Comparison of ENCODE assay signal across 19 cellular contexts in genomic region chr12:108078428-108078827, GRCh38. TPM values are rescaled to one million over a fixed set of nuclear protein-coding genes. Genes with fewer than 3 reads are reported as not detected.
DNase-seq lines count a peak whose midpoint lies in the region; ATAC-seq, FAIRE-seq and TF ChIP-seq lines count a peak whose summit lies in the region.
"Had no signal": no experiment of that assay in that cellular context is flagged by ENCODE, and none has a peak within 500 bp of the region (broad histone marks: within the 10 kb centered on the region; RNA-seq: fewer than 3 reads in every experiment).

No MANE protein-coding gene starts in this region.

- no peak overlapping the region for H3K56ac ChIP-seq in H1 (replicated peaks; ENCODE audit: insufficient read length, low read depth, low read length)

- H3K36me3 ChIP-seq in SK-N-SH (replicated peaks in 1 of 2; ENCODE audit: control insufficient read depth in 1 of 2, insufficient read depth in 2 of 2, low read length in 1 of 2): no peaks in the 10 kb centered on the region
- no peaks in the 10 kb centered on the region for H3K36me3 ChIP-seq in OCI-LY3 (replicated peaks; ENCODE audit: low read depth, low read length)
- no peaks in the 10 kb centered on the region for H3K36me3 ChIP-seq in H1 (ENCODE audit: control insufficient read depth in 2 of 4, insufficient read depth in 4 of 4, low read length in 3 of 4)
- H3K36me3 ChIP-seq in sigmoid colon: no peaks in the 10 kb centered on the region
- H3K36me3 ChIP-seq: BLaER1 had no signal

- no peaks in the 10 kb centered on the region for H3F3A ChIP-seq in SK-N-SH (replicated peaks; ENCODE audit: insufficient read depth)

- DNase-seq in SK-N-SH (no peak), H1 (ENCODE audit: low read depth in 1 of 2, low spot score in 2 of 2) (no peak), urothelium cell line (ENCODE audit: low spot score) (no peak), sigmoid colon (no peak)
- no peak for DNase-seq in activated CD8-positive, alpha-beta memory T cell treated with anti-CD3 and anti-CD28 coated beads, Interleukin-2, amount 50 U/mL, for 48 hours
- DNase-seq: Caco-2; CD8-positive, alpha-beta memory T cell; DND-41; GDM1; GOT3; HCEC 1CT; IMR-90 had no signal

- TF ChIP-seq RAD21 in SK-N-SH (IDR thresholded peaks at IDR 0.05; ENCODE audit: low read length) (peak; percentile 21; the same call in 1 of the 2 replicates), H1 (IDR thresholded peaks at IDR 0.05 in 1 of 2, conservative IDR thresholded peaks at IDR 0.05 in 1 of 2; ENCODE audit: low read depth in 2 of 2, low read length in 2 of 2) (peak; percentile 38 to 39)

- H3K4ac ChIP-seq in H1 (replicated peaks; ENCODE audit: insufficient read length, low read depth, low read length): no peak overlapping the region

- H3K27ac ChIP-seq in SK-N-SH (ENCODE audit: low read depth in 2 of 2, low read length in 1 of 2): no peak overlapping the region
- no peak overlapping the region for H3K27ac ChIP-seq in OCI-LY3 (ENCODE audit: low read length)
- H3K27ac ChIP-seq in H1 (ENCODE audit: low read depth, low read length): no peak overlapping the region
- no peak overlapping the region for H3K27ac ChIP-seq in sigmoid colon
- H3K27ac ChIP-seq: 22Rv1, BLaER1 had no signal

- no peak overlapping the region for H3K9ac ChIP-seq in SK-N-SH
- no peak overlapping the region for H3K9ac ChIP-seq in OCI-LY3 (ENCODE audit: low read length)
- H3K9ac ChIP-seq in H1 (replicated peaks in 1 of 4; ENCODE audit: extremely low read depth in 1 of 4, low read depth in 3 of 4, low read length in 3 of 4): no peak overlapping the region
- H3K9ac ChIP-seq: BLaER1 had no signal

- H4K8ac ChIP-seq in H1 (ENCODE audit: extremely low read depth, insufficient read depth, low read length): no peak overlapping the region

- intact Hi-C loops in sigmoid colon (cut with DNase I): no loop called here

- H3K9me3 ChIP-seq in SK-N-SH (no peaks in the 10 kb centered on the region), OCI-LY3 (ENCODE audit: insufficient read depth, low read length) (no peaks in the 10 kb centered on the region), H1 (ENCODE audit: insufficient read depth in 2 of 2, low read depth in 1 of 2, low read length in 1 of 2) (no peaks in the 10 kb centered on the region), sigmoid colon (no peaks in the 10 kb centered on the region)
- H3K9me3 ChIP-seq: BLaER1, Caco-2 had no signal

- no peaks in the 10 kb centered on the region; the same call in 1 of the 2 replicates for H3K23me2 ChIP-seq in H1 (ENCODE audit: low read depth, low read length)

- H3K18ac ChIP-seq in H1 (ENCODE audit: extremely low read depth, low read length): no peak overlapping the region

- H4K91ac ChIP-seq in H1 (replicated peaks; ENCODE audit: insufficient read length, low read length): no peak overlapping the region

- H3K14ac ChIP-seq in H1 (ENCODE audit: insufficient read length): no peak overlapping the region

- no peak overlapping the region for H2AK5ac ChIP-seq in H1 (ENCODE audit: low read depth, low read length)

- H3K4me3 ChIP-seq in SK-N-SH (ENCODE audit: low read depth in 2 of 2, low read length in 1 of 2) (no peak overlapping the region), OCI-LY3 (ENCODE audit: low read length) (no peak overlapping the region), H1 (ENCODE audit: extremely low read depth in 1 of 4, insufficient read depth in 2 of 4, low read depth in 3 of 4, low read length in 4 of 4) (no peak overlapping the region), sigmoid colon (no peak overlapping the region)
- H3K4me3 ChIP-seq: BLaER1 had no signal

- no peak for TF ChIP-seq POLR2A in H1 (IDR thresholded peaks at IDR 0.05; ENCODE audit: control extremely low read depth in 1 of 2, low read depth in 2 of 2, low read length in 2 of 2)
- no peak for TF ChIP-seq POLR2A in sigmoid colon (IDR thresholded peaks at IDR 0.05)

- CTCF ChIA-PET in SK-N-SH (lab: Yijun Ruan, JAX): no interaction called here
- CTCF ChIA-PET in H1 (lab: Charles Lee; ENCODE audit: partially characterized antibody): interaction anchor here (0.9 to 3.2 kb wide), 5 partner anchors 10 to 169 kb away, joined by 3 to 29 read pairs (median 4); no protein-coding TSS in a partner anchor

- H2AFZ ChIP-seq in SK-N-SH (ENCODE audit: low read depth) (no peak overlapping the region), OCI-LY3 (ENCODE audit: low read depth, low read length) (no peak overlapping the region), H1 (ENCODE audit: low read length) (no peak overlapping the region)

- H2BK12ac ChIP-seq in H1 (ENCODE audit: low read depth, low read length): no peak overlapping the region

- no peaks in the 10 kb centered on the region; a peak in 1 of 4 replicates for H3K4me1 ChIP-seq in SK-N-SH (ENCODE audit: control insufficient read depth in 1 of 2, insufficient read depth in 2 of 2, low read depth in 1 of 2, low read length in 1 of 2)
- no peaks in the 10 kb centered on the region for H3K4me1 ChIP-seq in OCI-LY3 (ENCODE audit: low read length)
- H3K4me1 ChIP-seq in H1 (replicated peaks in 1 of 4; ENCODE audit: control insufficient read depth in 3 of 4, insufficient read depth in 4 of 4, low read length in 3 of 4): peaks cover 0 to 4% (median 0%) of the 10 kb centered on the region in 4 experiments; a peak in 1 of 7 replicates
- no peaks in the 10 kb centered on the region for H3K4me1 ChIP-seq in sigmoid colon
- H3K4me1 ChIP-seq: BLaER1, Caco-2 had no signal

- H3K9me2 ChIP-seq in SK-N-SH: no peaks in the 10 kb centered on the region

- H3K79me2 ChIP-seq in SK-N-SH (ENCODE audit: insufficient read depth): no peaks in the 10 kb centered on the region
- H3K79me2 ChIP-seq in OCI-LY3 (ENCODE audit: low read length): no peaks in the 10 kb centered on the region
- H3K79me2 ChIP-seq in H1 (ENCODE audit: control insufficient read depth in 1 of 2, insufficient read depth in 2 of 2, low read length in 2 of 2): no peaks in the 10 kb centered on the region

- POLR2A ChIA-PET in SK-N-SH (lab: Yijun Ruan, JAX) (no interaction called here), H1 (lab: Charles Lee; ENCODE audit: partially characterized antibody) (no interaction called here)

- no peak overlapping the region for H3K23ac ChIP-seq in H1 (ENCODE audit: insufficient read length)

- H2BK5ac ChIP-seq in H1 (ENCODE audit: low read depth, low read length): no peak overlapping the region

- no peaks in the 10 kb centered on the region for H3K27me3 ChIP-seq in SK-N-SH (ENCODE audit: insufficient read depth)
- peaks cover 31% of the 10 kb centered on the region for H3K27me3 ChIP-seq in OCI-LY3 (ENCODE audit: low read depth, low read length)
- no peaks in the 10 kb centered on the region for H3K27me3 ChIP-seq in H1 (replicated peaks in 1 of 4; ENCODE audit: control insufficient read depth in 3 of 4, extremely low read depth in 1 of 4, insufficient read depth in 3 of 4, low read length in 3 of 4)
- no peaks in the 10 kb centered on the region for H3K27me3 ChIP-seq in sigmoid colon
- H3K27me3 ChIP-seq: BLaER1 had no signal

- no peak for ATAC-seq in SK-N-SH treated with all-trans-retinoic acid at 6 μM for 48 hours
- no peak for ATAC-seq in HG03039 (IDR thresholded peaks at IDR 0.05; ENCODE audit: unreplicated experiment)

- no peak for TF ChIP-seq CTCF in SK-N-SH (IDR thresholded peaks at IDR 0.05)
- peak; percentile 35 for TF ChIP-seq CTCF in OCI-LY3 (IDR thresholded peaks at IDR 0.05; ENCODE audit: low read depth, low read length)
- TF ChIP-seq CTCF in H1 (IDR thresholded peaks at IDR 0.05; ENCODE audit: control extremely low read depth in 1 of 3, insufficient read depth in 1 of 3, low read depth in 1 of 3, low read length in 3 of 3): no peak; a peak in 1 of 4 replicates
- TF ChIP-seq CTCF in sigmoid colon (IDR thresholded peaks at IDR 0.05): no peak

- WGBS in SK-N-SH (ENCODE audit: low lambda C conversion rate): 48% methylated on average over 3 of the region's 3 CpGs
- 83% methylated on average over 3 of the region's 3 CpGs; no CpG with 5 or more reads in 1 of the 2 experiments for WGBS in H1 (ENCODE audit: extremely low coverage in 1 of 2, insufficient coverage in 1 of 2, insufficient read length in 1 of 2, insufficient replicate concordance in 2 of 2, low coverage in 1 of 2, low lambda C conversion rate in 2 of 2, missing lambda C conversion rate in 1 of 2), 2 experiments
- 55 to 81% methylated on average over 3 of the region's 3 CpGs for WGBS in sigmoid colon, 2 donors

- TF ChIP-seq EP300 in SK-N-SH (IDR thresholded peaks at IDR 0.05; ENCODE audit: borderline replicate concordance in 1 of 2, low read depth in 1 of 2, low read length in 1 of 2) (no peak), H1 (IDR thresholded peaks at IDR 0.05; ENCODE audit: borderline replicate concordance in 1 of 2, low read depth in 2 of 2, low read length in 2 of 2) (no peak), sigmoid colon (IDR thresholded peaks at IDR 0.05) (no peak)

- H3K4me2 ChIP-seq in SK-N-SH (no peak overlapping the region), OCI-LY3 (ENCODE audit: low read length) (no peak overlapping the region), H1 (ENCODE audit: insufficient read depth in 1 of 2, low read depth in 2 of 2, low read length in 2 of 2) (no peak overlapping the region)
- H3K4me2 ChIP-seq: BLaER1 had no signal

- H4K20me1 ChIP-seq in SK-N-SH (ENCODE audit: insufficient read depth) (no peaks in the 10 kb centered on the region), OCI-LY3 (ENCODE audit: insufficient read depth, low read length) (no peaks in the 10 kb centered on the region), H1 (replicated peaks in 1 of 2; ENCODE audit: control insufficient read depth in 1 of 2, insufficient read depth in 2 of 2, low read length in 2 of 2) (no peaks in the 10 kb centered on the region)
- H4K20me1 ChIP-seq: BLaER1 had no signal

- no peak overlapping the region for H2BK20ac ChIP-seq in H1 (ENCODE audit: low read length)

- H2BK120ac ChIP-seq in H1 (replicated peaks; ENCODE audit: low read depth, low read length): no peak overlapping the region

- no peak for FAIRE-seq in H1 (lab: Jason Lieb, UNC)
- no peak for FAIRE-seq in urothelium cell line (lab: Jason Lieb, UNC)
- FAIRE-seq: GM19239 had no signal

- H2BK15ac ChIP-seq in H1 (ENCODE audit: low read length): no peak overlapping the region

- H3K79me1 ChIP-seq in H1 (ENCODE audit: low read depth, low read length): no peaks in the 10 kb centered on the region

- no peak overlapping the region for H4K5ac ChIP-seq in H1 (ENCODE audit: insufficient read length, low read depth, low read length)

RNA-seq across cellular contexts. Expression of gene WSCD2, which starts 50.7 kb away (rescaled TPM):
- 0.03 and 0.05 TPM in 2 replicates for polyA plus RNA-seq in SK-N-SH (2012; rRNA removed)
- polyA plus RNA-seq in SK-N-SH (2012; cell fraction: cytosol; rRNA removed): 0.01 and 0.08 TPM in 2 replicates
- 0.01 and 0.04 TPM in 2 replicates for polyA plus RNA-seq in SK-N-SH (2012; cell fraction: nucleus; rRNA removed)
- 1.7 and 2.2 TPM in 2 replicates for total RNA-seq in H1 (2021; fragmentation: NEBNext Ultra II Directional; extraction: Animal tissue kit (Norgen Biotek cat#: 25700))
- polyA plus RNA-seq in H1 (2011; rRNA removed): 0.99 and 1.3 TPM in 2 replicates
- 1.00 TPM for polyA plus RNA-seq in H1 (2011; cell fraction: cytosol; rRNA removed)
- 2.6 TPM for polyA plus RNA-seq in H1 (2011; cell fraction: nucleus; rRNA removed)
- 1.1 to 2.5 TPM (median 1.3 TPM) in 4 replicates for polyA plus RNA-seq in H1 (2012, experiment 1 of 2)
- 1.1 TPM for polyA plus RNA-seq in H1 (2012, experiment 2 of 2)
- 0.73 TPM for polyA plus RNA-seq in H1 (2013, experiment 1 of 2)
- 0.70 TPM for polyA plus RNA-seq in H1 (2013, experiment 2 of 2)
- 1.7 and 5.8 TPM in 2 replicates for polyA minus RNA-seq in H1 (2011; rRNA and poly(A)+ RNA removed)
- polyA minus RNA-seq in H1 (2011; cell fraction: cytosol; rRNA and poly(A)+ RNA removed): 1.9 TPM
- polyA minus RNA-seq in H1 (2011; cell fraction: nucleus; rRNA and poly(A)+ RNA removed): 4.1 TPM
- total RNA-seq in sigmoid colon: 10 to 100 TPM in 1 of 4 donors, 1 to 10 TPM in 3; 1.6 to 10.5 (median 3.8) TPM
- under 1 TPM in 1 of 3 donors, not detected in 2; 0.32 TPM for polyA plus RNA-seq in sigmoid colon
- total RNA-seq: A673; Caco-2; CD8-positive, alpha-beta memory T cell; IMR-90 had no signal
- polyA plus RNA-seq: IMR-90 had no signal

Comparison
In these comparisons a context has a peak if more than half of its experiments do, and no peak if none do; other contexts are left out.
1. Of the 17 proteins assayed by ChIP-seq in both H1 and SK-N-SH: peak only in H1: none; only in SK-N-SH: none; in both: RAD21; in neither: 16.